ENCODE assay signal across 28 cellular contexts in genomic region chr3:2547049-2547448, GRCh38.
"Had no signal": no experiment of that assay in that cellular context is flagged by ENCODE, and none has a peak within 500 bp of the region (broad histone marks: within the 10 kb centered on the region; RNA-seq: fewer than 3 reads in every experiment).

No MANE protein-coding gene starts in this region.

- ATAC-seq: effector memory CD8-positive, alpha-beta T cell; esophagus mucosa; foreskin keratinocyte; gastrocnemius medialis; gastroesophageal sphincter; heart left ventricle; heart right ventricle had no signal

- H3K9me3 ChIP-seq: colonic mucosa, esophagus muscularis mucosa, esophagus squamous epithelium, gastrocnemius medialis had no signal

- H3K36me3 ChIP-seq: colonic mucosa, esophagus muscularis mucosa, esophagus squamous epithelium, gastrocnemius medialis, gastroesophageal sphincter, heart left ventricle, heart right ventricle had no signal

- H3K4me2 ChIP-seq: hepatocyte had no signal

- FAIRE-seq: endometrium, endothelial cell of umbilical vein, frontal cortex had no signal

- H3K4me3 ChIP-seq: colonic mucosa, coronary artery, dorsolateral prefrontal cortex, esophagus muscularis mucosa, esophagus squamous epithelium, gastrocnemius medialis, gastroesophageal sphincter, heart left ventricle, heart right ventricle, hepatocyte had no signal

- DNase-seq: colonic mucosa; cortex of kidney; dermis blood vessel endothelial cell; dorsolateral prefrontal cortex; effector CD4-positive, alpha-beta T cell; effector CD8-positive, alpha-beta T cell; effector memory CD4-positive, alpha-beta T cell; effector memory CD8-positive, alpha-beta T cell; endodermal cell; erythroblast; esophagus squamous epithelium; foreskin fibroblast; foreskin keratinocyte; foreskin melanocyte; gastrocnemius medialis; glutamatergic neuron; head of caudate nucleus; heart left ventricle; heart right ventricle had no signal

- H3K4me1 ChIP-seq: colonic mucosa, esophagus muscularis mucosa, esophagus squamous epithelium, foreskin keratinocyte, gastrocnemius medialis, gastroesophageal sphincter, heart left ventricle, heart right ventricle had no signal

- H3K27ac ChIP-seq: colonic mucosa, coronary artery, dorsolateral prefrontal cortex, epithelial cell of prostate, esophagus muscularis mucosa, esophagus squamous epithelium, foreskin keratinocyte, gastrocnemius medialis, gastroesophageal sphincter, heart left ventricle, heart right ventricle, hepatocyte had no signal
